Comparison of ENCODE assay signal across 8 cellular contexts in the genomic region with DNA sequence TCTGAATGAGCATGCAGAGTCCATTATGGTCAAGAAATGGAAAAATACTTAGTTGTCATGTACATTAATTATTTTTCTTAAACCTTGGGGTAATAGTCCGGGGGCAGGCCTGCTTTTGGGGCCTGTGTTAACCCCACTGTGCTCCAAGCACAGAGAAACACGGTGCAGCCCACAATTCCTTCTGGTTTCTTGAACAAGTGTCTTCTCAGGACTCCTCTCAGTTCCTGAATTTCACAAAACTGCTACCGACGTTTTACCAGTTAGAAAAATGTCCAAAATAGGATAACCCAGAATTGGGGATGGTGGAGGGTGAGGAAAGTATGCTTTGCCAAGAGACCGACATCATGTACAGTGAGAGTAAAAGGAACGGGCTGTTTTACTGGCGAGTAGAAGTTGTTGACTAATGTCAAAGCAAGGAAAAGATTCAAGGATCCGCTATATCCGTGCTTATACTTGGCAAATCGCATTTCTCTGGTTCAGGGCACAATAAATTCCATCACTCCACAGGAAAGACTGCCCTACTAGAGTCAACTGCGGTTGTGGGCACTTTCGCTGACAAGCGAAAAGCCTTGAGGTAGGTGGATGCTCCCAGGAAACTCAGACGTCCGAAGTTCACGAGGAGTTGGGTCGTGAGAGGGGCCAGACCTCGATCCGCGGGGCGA. TPM values are rescaled to one million over a fixed set of nuclear protein-coding genes. Genes with fewer than 3 reads are reported as not detected.
DNase-seq lines count a peak whose midpoint lies in the region; ATAC-seq and TF ChIP-seq lines count a peak whose summit lies in the region.

No MANE protein-coding gene starts in this region.

- no peaks in the 10 kb centered on the region for H3K27me3 ChIP-seq in DND-41 (ENCODE audit: insufficient read depth, low read length, poor library complexity)
- no peaks in the 10 kb centered on the region for H3K27me3 ChIP-seq in OCI-LY3 (ENCODE audit: low read depth, low read length)

- peak overlapping the region; percentile 65 for H3K9ac ChIP-seq in DND-41 (ENCODE audit: low read depth, low read length)
- peak overlapping the region; percentile 62 for H3K9ac ChIP-seq in OCI-LY3 (ENCODE audit: low read length)

- H3K4me1 ChIP-seq in DND-41 (ENCODE audit: insufficient read depth, low read length), result peaks cover 41% of the 10 kb centered on the region
- peaks cover 15% of the 10 kb centered on the region for H3K4me1 ChIP-seq in OCI-LY3 (ENCODE audit: low read length)

- H3K4me3 ChIP-seq in DND-41 (ENCODE audit: low read depth in 1 of 2, low read length in 2 of 2) (peak overlapping the region; percentile 63 to 66; a peak in 3 of 4 replicates), OCI-LY3 (ENCODE audit: low read length) (peak overlapping the region; percentile 81)

- no peak for DNase-seq in DND-41
- DNase-seq in endothelial cell (ENCODE audit: low spot score), result no peak
- DNase-seq in osteocyte (ENCODE audit: extremely low spot score, unreplicated experiment), result no peak
- no peak for DNase-seq in NCI-H748 treated with DMSO at 0.1 percent for 48 hours (lab: John Stamatoyannopoulos, UW)
- no peak for DNase-seq in NCI-H526 treated with DMSO at 0.1 percent for 48 hours (lab: John Stamatoyannopoulos, UW)
- no peak for DNase-seq in NCI-H446 treated with DMSO at 0.1 percent for 48 hours (lab: John Stamatoyannopoulos, UW)

- peaks cover 9% of the 10 kb centered on the region for H3K36me3 Mint-ChIP-seq in endothelial cell (ENCODE audit: low read depth, unreplicated experiment)
- H3K36me3 Mint-ChIP-seq in osteocyte (ENCODE audit: unreplicated experiment), result peaks cover 4% of the 10 kb centered on the region

- peak; percentile 0; the same call in 2 of the 3 replicates for ATAC-seq in DND-41 (ENCODE audit: insufficient read depth, low read depth)
- ATAC-seq in HG02970 (IDR thresholded peaks at IDR 0.05; ENCODE audit: low FRiP score, unreplicated experiment), result no peak

- peaks cover 28% of the 10 kb centered on the region for H3K79me2 ChIP-seq in DND-41 (ENCODE audit: insufficient read depth, low read length)
- H3K79me2 ChIP-seq in OCI-LY3 (ENCODE audit: low read length), result no peaks in the 10 kb centered on the region; the same call in 1 of the 2 replicates

- H3K27ac ChIP-seq in DND-41 (ENCODE audit: low read length) (peak overlapping the region; percentile 90), OCI-LY3 (ENCODE audit: low read length) (no peak overlapping the region)

- no peaks in the 10 kb centered on the region for H3K9me3 Mint-ChIP-seq in endothelial cell (ENCODE audit: unreplicated experiment)
- no peaks in the 10 kb centered on the region for H3K9me3 Mint-ChIP-seq in osteocyte (ENCODE audit: unreplicated experiment)

- H3K27ac Mint-ChIP-seq in endothelial cell (ENCODE audit: unreplicated experiment) (peak overlapping the region; percentile 8), osteocyte (ENCODE audit: unreplicated experiment) (peak overlapping the region; percentile 90)

- H4K20me1 ChIP-seq in DND-41 (ENCODE audit: insufficient read depth, low read length) (peaks cover 3% of the 10 kb centered on the region; the same call in 1 of the 2 replicates), OCI-LY3 (ENCODE audit: insufficient read depth, low read length) (no peaks in the 10 kb centered on the region)

- TF ChIP-seq CTCF in DND-41 (IDR thresholded peaks at IDR 0.05; ENCODE audit: borderline replicate concordance, extremely low read depth, low read length, poor library complexity, severe bottlenecking), result no peak
- TF ChIP-seq CTCF in OCI-LY3 (IDR thresholded peaks at IDR 0.05; ENCODE audit: low read depth, low read length), result no peak
- TF ChIP-seq CTCF in endothelial cell (IDR thresholded peaks at IDR 0.05; ENCODE audit: unreplicated experiment), result no peak
- TF ChIP-seq CTCF in osteocyte (IDR thresholded peaks at IDR 0.05), result no peak

- peaks cover 8% of the 10 kb centered on the region for H3K27me3 Mint-ChIP-seq in endothelial cell (ENCODE audit: unreplicated experiment)
- no peaks in the 10 kb centered on the region for H3K27me3 Mint-ChIP-seq in osteocyte (ENCODE audit: unreplicated experiment)

- H3K9me3 ChIP-seq in DND-41 (ENCODE audit: insufficient read depth, low read length, severe bottlenecking) (no peaks in the 10 kb centered on the region), OCI-LY3 (ENCODE audit: insufficient read depth, low read length) (no peaks in the 10 kb centered on the region)

- H3K4me2 ChIP-seq in DND-41 (ENCODE audit: insufficient read depth, low read length) (peak overlapping the region; percentile 78), OCI-LY3 (ENCODE audit: low read length) (peak overlapping the region; percentile 74)

- H3K4me3 Mint-ChIP-seq in endothelial cell (ENCODE audit: unreplicated experiment) (peak overlapping the region; percentile 96), osteocyte (ENCODE audit: unreplicated experiment) (peak overlapping the region; percentile 88)

- H3K4me1 Mint-ChIP-seq in endothelial cell (ENCODE audit: unreplicated experiment) (peaks cover 15% of the 10 kb centered on the region), osteocyte (ENCODE audit: unreplicated experiment) (peaks cover 30% of the 10 kb centered on the region)

- peaks cover 8% of the 10 kb centered on the region for H3K36me3 ChIP-seq in DND-41 (ENCODE audit: insufficient read depth, low read length)
- peaks cover 3% of the 10 kb centered on the region for H3K36me3 ChIP-seq in OCI-LY3 (replicated peaks; ENCODE audit: low read depth, low read length)

- H2AFZ ChIP-seq in DND-41 (ENCODE audit: low read depth, low read length) (peak overlapping the region; percentile 95), OCI-LY3 (ENCODE audit: low read depth, low read length) (peak overlapping the region; percentile 86)

RNA-seq across cellular contexts. Expression of gene NXPE3, which starts 0.5 kb away (rescaled TPM):
- total RNA-seq in endothelial cell (ENCODE audit: unreplicated experiment), result 20.3 TPM
- total RNA-seq in osteocyte, result 22.2 and 23.9 TPM in 2 replicates

RNA-seq across cellular contexts. Expression of gene CEP97, which starts 54.1 kb away (rescaled TPM):
- total RNA-seq in endothelial cell (ENCODE audit: unreplicated experiment) (7.2 TPM), osteocyte (10.8 and 12.7 TPM in 2 replicates)
